10 cellular contexts compared by ENCODE assay signal in the genomic region with DNA sequence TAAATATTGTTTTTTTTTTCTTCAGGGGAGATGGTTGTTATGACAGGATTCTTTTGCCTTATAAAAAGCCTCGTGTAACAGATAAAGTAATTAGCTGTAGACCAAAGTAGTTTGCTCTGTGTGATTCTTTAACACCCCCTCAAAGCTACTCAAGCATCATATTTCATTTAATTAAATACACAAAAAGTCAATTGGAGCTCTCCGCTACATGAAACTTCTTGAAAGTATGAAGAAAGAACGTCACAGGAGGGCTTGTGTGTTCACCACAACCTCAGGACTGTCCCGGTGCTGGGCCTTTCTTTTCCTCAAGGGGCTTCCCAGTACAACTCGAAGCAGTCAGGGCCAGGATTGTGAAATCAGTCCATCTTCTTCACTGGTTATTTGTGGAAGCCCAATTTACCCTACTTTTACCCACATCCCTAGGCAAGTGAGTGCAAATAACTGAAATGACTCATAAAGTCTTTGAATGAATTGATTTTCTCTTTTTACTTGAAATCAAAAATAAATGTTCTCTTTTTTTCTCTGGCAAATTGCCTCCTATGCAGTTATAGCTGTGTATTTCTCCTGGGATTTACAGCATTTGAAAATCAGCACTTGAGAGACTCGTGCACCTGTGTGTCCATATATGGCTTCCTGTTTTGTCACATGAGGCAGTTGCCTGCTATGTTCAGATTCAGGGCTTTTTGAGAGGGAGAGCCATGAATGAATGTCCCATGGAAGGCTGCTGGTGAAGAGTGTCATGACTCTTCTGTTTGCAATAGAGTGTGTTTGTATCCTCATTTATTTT. TPM values are rescaled to one million over a fixed set of nuclear protein-coding genes. Genes with fewer than 3 reads are reported as not detected.
A peak's percentile ranks its signal among the peaks of the same experiment; 100 is the strongest.
DNase-seq lines count a peak whose midpoint lies in the region; ATAC-seq and TF ChIP-seq lines count a peak whose summit lies in the region.
"Had no signal": no experiment of that assay in that cellular context is flagged by ENCODE, and none has a peak within 500 bp of the region (broad histone marks: within the 10 kb centered on the region; RNA-seq: fewer than 3 reads in every experiment).

No MANE protein-coding gene starts in this region.

- H3K27ac ChIP-seq in MM.1S (ENCODE audit: low read length) (no peak overlapping the region), mammary epithelial cell (ENCODE audit: insufficient read depth, low read depth, low read length) (no peak overlapping the region)
- H3K27ac ChIP-seq in naive thymus-derived CD4-positive, alpha-beta T cell (ENCODE audit: low read depth, low read length): no peak overlapping the region

- H3K27me3 Mint-ChIP-seq in naive thymus-derived CD4-positive, alpha-beta T cell: peaks cover 0 to 7% (median 4%) of the 10 kb centered on the region in 5 donors

- peaks cover 0 to 5% (median 0%) of the 10 kb centered on the region in 11 donors for H3K9me3 Mint-ChIP-seq in naive thymus-derived CD4-positive, alpha-beta T cell
- H3K9me3 Mint-ChIP-seq: T-helper 1 cell treated with Interleukin-12 subunit alpha and Interleukin-12 subunit beta and Interleukin-4 antibody, amounts not matched to agents 30 μg/mL and 1 μg/mL, for 36 hours had no signal

- no peak overlapping the region for H2AFZ ChIP-seq in MM.1S (ENCODE audit: low read length)
- no peak overlapping the region for H2AFZ ChIP-seq in mammary epithelial cell (ENCODE audit: low read depth, low read length)

- WGBS in mammary epithelial cell (ENCODE audit: low coverage, missing lambda C conversion rate): 15% methylated on average over 6 of the region's 6 CpGs

- H3K4me3 ChIP-seq in MM.1S (ENCODE audit: low read length): no peak overlapping the region
- no peak overlapping the region for H3K4me3 ChIP-seq in naive thymus-derived CD4-positive, alpha-beta T cell (ENCODE audit: low read length)
- H3K4me3 ChIP-seq in mammary epithelial cell (replicated peaks in 1 of 3; ENCODE audit: insufficient read depth in 1 of 3, low read depth in 2 of 3, low read length in 3 of 3): no peak overlapping the region

- dilution Hi-C loops in mammary epithelial cell (cut with HindIII; ENCODE audit: low sequenced_read_pairs): no loop called here

- in situ Hi-C loops in mammary epithelial cell (cut with MboI; ENCODE audit: low sequenced_read_pairs in 2 of 2): no loop called here

- H3K27me3 ChIP-seq in MM.1S (replicated peaks; ENCODE audit: insufficient read depth, low read length) (no peaks in the 10 kb centered on the region), mammary epithelial cell (ENCODE audit: insufficient read depth, low read length) (no peaks in the 10 kb centered on the region)
- no peaks in the 10 kb centered on the region for H3K27me3 ChIP-seq in naive thymus-derived CD4-positive, alpha-beta T cell (ENCODE audit: control insufficient read depth in 2 of 2, insufficient read depth in 2 of 2, low read length in 2 of 2)

- H3K4me2 ChIP-seq in MM.1S (ENCODE audit: low read depth, low read length): no peak overlapping the region
- no peak overlapping the region for H3K4me2 ChIP-seq in mammary epithelial cell (ENCODE audit: insufficient read depth, low read depth, low read length)

- peaks cover 23% of the 10 kb centered on the region; the same call in 1 of the 2 replicates for H3K4me1 ChIP-seq in MM.1S (ENCODE audit: low read length)
- H3K4me1 ChIP-seq in naive thymus-derived CD4-positive, alpha-beta T cell (ENCODE audit: control insufficient read depth in 2 of 2, insufficient read depth in 2 of 2, low read length in 2 of 2): no peaks in the 10 kb centered on the region
- H3K4me1 ChIP-seq in mammary epithelial cell (ENCODE audit: insufficient read depth, low read length): no peaks in the 10 kb centered on the region

- H3K36me3 ChIP-seq in MM.1S (replicated peaks; ENCODE audit: insufficient read depth, low read length) (no peaks in the 10 kb centered on the region), mammary epithelial cell (ENCODE audit: insufficient read depth, low read length) (no peaks in the 10 kb centered on the region)
- no peaks in the 10 kb centered on the region for H3K36me3 ChIP-seq in naive thymus-derived CD4-positive, alpha-beta T cell (ENCODE audit: control insufficient read depth in 2 of 3, insufficient read depth in 3 of 3, low read length in 3 of 3)

- intact Hi-C loops in naive thymus-derived CD4-positive, alpha-beta T cell (cut with micrococcal nuclease): no loop called here
- intact Hi-C loops in mammary epithelial cell (cut with micrococcal nuclease): no loop called here

- H3K79me2 ChIP-seq in MM.1S (ENCODE audit: low read length) (no peaks in the 10 kb centered on the region), mammary epithelial cell (ENCODE audit: insufficient read depth, low read length) (no peaks in the 10 kb centered on the region)

- H3K9me3 ChIP-seq in MM.1S (replicated peaks; ENCODE audit: insufficient read depth, low read length): no peaks in the 10 kb centered on the region
- no peaks in the 10 kb centered on the region for H3K9me3 ChIP-seq in naive thymus-derived CD4-positive, alpha-beta T cell (ENCODE audit: control insufficient read depth in 2 of 3, low read length in 3 of 3)
- no peaks in the 10 kb centered on the region for H3K9me3 ChIP-seq in mammary epithelial cell (replicated peaks; ENCODE audit: insufficient read depth, low read length)

- H3K4me1 Mint-ChIP-seq in naive thymus-derived CD4-positive, alpha-beta T cell: no peaks in the 10 kb centered on the region

- no peak overlapping the region for H3K9ac ChIP-seq in MM.1S (ENCODE audit: low read length)
- H3K9ac ChIP-seq in mammary epithelial cell (ENCODE audit: insufficient read depth, low read length): no peak overlapping the region

- no peak overlapping the region for H3K27ac Mint-ChIP-seq in naive thymus-derived CD4-positive, alpha-beta T cell
- H3K27ac Mint-ChIP-seq: T-helper 1 cell treated with Interleukin-12 subunit alpha and Interleukin-12 subunit beta and Interleukin-4 antibody, amounts not matched to agents 30 μg/mL and 1 μg/mL, for 36 hours had no signal

- no peaks in the 10 kb centered on the region for H3K36me3 Mint-ChIP-seq in naive thymus-derived CD4-positive, alpha-beta T cell

- TF ChIP-seq CTCF in MM.1S (IDR thresholded peaks at IDR 0.05; ENCODE audit: low read length): no peak
- no peak for TF ChIP-seq CTCF in mammary epithelial cell (conservative IDR thresholded peaks at IDR 0.05 in 1 of 2, IDR thresholded peaks at IDR 0.05 in 1 of 2; ENCODE audit: extremely low read depth in 1 of 2, insufficient read depth in 1 of 2, low read depth in 1 of 2, low read length in 2 of 2)
- no peak for TF ChIP-seq CTCF in omental fat pad (IDR thresholded peaks at IDR 0.05)

- no peaks in the 10 kb centered on the region for H3K9me2 ChIP-seq in MM.1S (replicated peaks; ENCODE audit: insufficient read depth, low read length)

- no peaks in the 10 kb centered on the region for H4K20me1 ChIP-seq in MM.1S (ENCODE audit: insufficient read depth, low read length)
- no peaks in the 10 kb centered on the region for H4K20me1 ChIP-seq in mammary epithelial cell (ENCODE audit: insufficient read depth, low read length)

- ATAC-seq in GM19025 (IDR thresholded peaks at IDR 0.05; ENCODE audit: low read depth, unreplicated experiment): peak; percentile 49
- ATAC-seq in HG02759 (IDR thresholded peaks at IDR 0.05; ENCODE audit: unreplicated experiment): peak; percentile 75
- ATAC-seq in naive thymus-derived CD4-positive, alpha-beta T cell: no peak
- no peak for ATAC-seq in omental fat pad (ENCODE audit: low FRiP score)

- H3K4me3 Mint-ChIP-seq in naive thymus-derived CD4-positive, alpha-beta T cell: no peak overlapping the region
- H3K4me3 Mint-ChIP-seq: T-helper 1 cell treated with Interleukin-12 subunit alpha and Interleukin-12 subunit beta and Interleukin-4 antibody, amounts not matched to agents 30 μg/mL and 1 μg/mL, for 36 hours had no signal

- CTCF ChIA-PET in naive thymus-derived CD4-positive, alpha-beta T cell (lab: Charles Lee): no interaction called here
- CTCF ChIA-PET in mammary epithelial cell (lab: Charles Lee; ENCODE audit: low non-redundant PET): no interaction called here

- no peaks in the 10 kb centered on the region for H3F3A ChIP-seq in MM.1S (ENCODE audit: insufficient read depth, low read length)

- peak; percentile 20 for DNase-seq in MM.1S
- DNase-seq in renal cortical epithelial cell (ENCODE audit: low read depth): peak; percentile 35
- DNase-seq in naive thymus-derived CD4-positive, alpha-beta T cell: no peak
- DNase-seq in mammary epithelial cell: no peak
- DNase-seq in omental fat pad (ENCODE audit: low spot score): no peak

- POLR2A ChIA-PET in naive thymus-derived CD4-positive, alpha-beta T cell (lab: Charles Lee): no interaction called here

- BruUV-seq in mammary epithelial cell (replicated peaks; lab: Mats Ljungman, UMichigan): no TSS peak

RNA-seq across cellular contexts. Expression of a gene that starts 48.6 kb away (rescaled TPM):
- total RNA-seq in renal cortical epithelial cell (not detected in 2 replicates), mammary epithelial cell (not detected), omental fat pad (not detected)
- total RNA-seq in naive thymus-derived CD4-positive, alpha-beta T cell: not detected
- not detected for polyA plus RNA-seq in naive thymus-derived CD4-positive, alpha-beta T cell
- polyA plus RNA-seq in mammary epithelial cell: not detected
- not detected for polyA minus RNA-seq in mammary epithelial cell
- total RNA-seq: dermis microvascular lymphatic vessel endothelial cell, posterior vena cava had no signal

Comparison
In these comparisons a context has a peak if more than half of its experiments do, and no peak if none do; other contexts are left out.
1. ATAC-seq: peak in GM19025 (single experiment) and HG02759 (single experiment); none in naive thymus-derived CD4-positive, alpha-beta T cell (single experiment) and omental fat pad (single experiment).
2. DNase-seq: peak in MM.1S (single experiment) and renal cortical epithelial cell (single experiment); none in naive thymus-derived CD4-positive, alpha-beta T cell (0 of 9), mammary epithelial cell (single experiment) and omental fat pad (single experiment).